In genomic region chr11:45303316-45303715, GRCh38 we compare ENCODE assay signal across 9 cellular contexts. TPM values are rescaled to one million over a fixed set of nuclear protein-coding genes. Genes with fewer than 3 reads are reported as not detected.
"Had no signal": no experiment of that assay in that cellular context is flagged by ENCODE, and none has a peak within 500 bp of the region (broad histone marks: within the 10 kb centered on the region; RNA-seq: fewer than 3 reads in every experiment).

No MANE protein-coding gene starts in this region.

- H3K4me3 Mint-ChIP-seq: HFFc6, IgD-negative memory B cell had no signal

- H3K4me1 ChIP-seq: HAP-1 had no signal

- H3K9me3 ChIP-seq: HAP-1 had no signal

- H3K9me3 Mint-ChIP-seq: HFFc6, IgD-negative memory B cell had no signal

- H3K36me3 Mint-ChIP-seq: IgD-negative memory B cell had no signal

- H3K27ac ChIP-seq: GM23248, HL-60 had no signal

- H3K4me3 ChIP-seq: GM23248, HAP-1 had no signal

- ATAC-seq: HCT116, HepG2 had no signal

- H3K27ac Mint-ChIP-seq: HFFc6, IgD-negative memory B cell had no signal

- H3K36me3 ChIP-seq: HAP-1 had no signal

- DNase-seq: GM23248, GOT3, H7, HFFc6 had no signal

RNA-seq across cellular contexts. Expression of gene SYT13, which starts 17.2 kb away (rescaled TPM):
- total RNA-seq: GM23248, HFFc6 had no signal
